Comparison of ENCODE assay signal across 21 cellular contexts in the genomic region with DNA sequence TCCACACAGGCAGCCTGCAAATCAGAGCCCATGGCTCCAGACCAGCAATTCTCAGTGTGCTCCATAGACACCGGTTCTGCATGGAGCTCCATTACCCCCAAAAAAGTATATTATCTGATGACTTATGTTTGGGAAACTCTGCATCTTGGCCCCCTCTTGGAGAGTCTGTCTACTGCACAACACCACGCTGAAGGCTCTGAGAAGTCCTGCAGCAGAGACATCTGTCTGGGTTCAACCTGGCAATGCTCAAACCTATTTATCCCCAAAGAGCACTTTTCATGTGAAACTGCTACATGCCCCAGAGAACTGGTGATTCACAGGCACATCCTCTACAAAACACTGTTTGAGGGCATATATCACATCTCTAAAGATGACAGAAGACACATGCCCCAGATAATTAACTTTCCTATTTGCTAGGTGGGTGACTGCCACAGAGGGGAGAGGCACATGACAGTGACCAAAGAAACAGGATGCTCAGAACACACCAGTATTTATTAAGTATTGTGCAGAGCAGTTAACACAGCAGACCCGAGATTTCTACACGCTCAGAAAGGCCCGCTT.
"Had no signal": no experiment of that assay in that cellular context is flagged by ENCODE, and none has a peak within 500 bp of the region (broad histone marks: within the 10 kb centered on the region; RNA-seq: fewer than 3 reads in every experiment).

No MANE protein-coding gene starts in this region.

- H3K27ac ChIP-seq: brain microvascular endothelial cell, epithelial cell of prostate, heart right ventricle, left lung had no signal

- H3K4me3 Mint-ChIP-seq: activated B cell treated with CpG ODN at 0.5 μM for 24 hours; activated naive CD8-positive, alpha-beta T cell treated with anti-CD3 and anti-CD28 coated beads, Interleukin-2, amount 10 ng/mL, durations not matched to agents 7 days and 5 days; central memory CD8-positive, alpha-beta T cell; naive thymus-derived CD8-positive, alpha-beta T cell; stimulated activated naive CD8-positive, alpha-beta T cell treated with anti-CD3 and anti-CD28 coated beads, Interleukin-15, Interleukin-2, amounts not matched to agents 100 ng/mL and 50 ng/mL, for 24 hours had no signal

- H3K9me3 ChIP-seq: heart right ventricle, left lung had no signal

- H3K4me3 ChIP-seq: heart right ventricle, left lung had no signal

- ATAC-seq: heart right ventricle; left lung; naive thymus-derived CD8-positive, alpha-beta T cell; right cardiac atrium had no signal

- DNase-seq: activated B cell treated with CpG ODN at 0.5 μM for 24 hours; activated CD4-positive, alpha-beta T cell treated with anti-CD3 and anti-CD28 coated beads, Interleukin-2, amount 50 U/mL, for 1 hour; activated CD8-positive, alpha-beta memory T cell treated with anti-CD3 and anti-CD28 coated beads for 24 hours; activated naive CD4-positive, alpha-beta T cell; activated naive CD8-positive, alpha-beta T cell treated with anti-CD3 and anti-CD28 coated beads, Interleukin-2, amount 10 ng/mL, durations not matched to agents 7 days and 5 days; brain microvascular endothelial cell; cortex of kidney; effector memory CD4-positive, alpha-beta T cell; foreskin melanocyte; heart right ventricle; left lung; mammary epithelial cell; naive thymus-derived CD8-positive, alpha-beta T cell; nucleus accumbens; small intestine had no signal

- H3K9me3 Mint-ChIP-seq: activated B cell treated with CpG ODN at 0.5 μM for 24 hours; activated naive CD8-positive, alpha-beta T cell treated with anti-CD3 and anti-CD28 coated beads, Interleukin-2, amount 10 ng/mL, durations not matched to agents 7 days and 5 days; central memory CD8-positive, alpha-beta T cell; naive thymus-derived CD8-positive, alpha-beta T cell; stimulated activated naive CD8-positive, alpha-beta T cell treated with anti-CD3 and anti-CD28 coated beads, Interleukin-15, Interleukin-2, amounts not matched to agents 100 ng/mL and 50 ng/mL, for 24 hours had no signal

- FAIRE-seq: islet of Langerhans, small intestine, TTC549 had no signal

- H3K27me3 ChIP-seq: brain microvascular endothelial cell, heart right ventricle, left lung had no signal

- H3K36me3 Mint-ChIP-seq: activated naive CD8-positive, alpha-beta T cell treated with anti-CD3 and anti-CD28 coated beads, Interleukin-2, amount 10 ng/mL, durations not matched to agents 7 days and 5 days; naive thymus-derived CD8-positive, alpha-beta T cell had no signal

- H3K27me3 Mint-ChIP-seq: activated B cell treated with CpG ODN at 0.5 μM for 24 hours; activated naive CD8-positive, alpha-beta T cell treated with anti-CD3 and anti-CD28 coated beads, Interleukin-2, amount 10 ng/mL, durations not matched to agents 7 days and 5 days; central memory CD8-positive, alpha-beta T cell; stimulated activated naive CD8-positive, alpha-beta T cell treated with anti-CD3 and anti-CD28 coated beads, Interleukin-15, Interleukin-2, amounts not matched to agents 100 ng/mL and 50 ng/mL, for 24 hours had no signal

- H3K27ac Mint-ChIP-seq: activated B cell treated with CpG ODN at 0.5 μM for 24 hours; activated naive CD8-positive, alpha-beta T cell treated with anti-CD3 and anti-CD28 coated beads, Interleukin-2, amount 10 ng/mL, durations not matched to agents 7 days and 5 days; stimulated activated naive CD8-positive, alpha-beta T cell treated with anti-CD3 and anti-CD28 coated beads, Interleukin-15, Interleukin-2, amounts not matched to agents 100 ng/mL and 50 ng/mL, for 24 hours had no signal
